In the genomic region with DNA sequence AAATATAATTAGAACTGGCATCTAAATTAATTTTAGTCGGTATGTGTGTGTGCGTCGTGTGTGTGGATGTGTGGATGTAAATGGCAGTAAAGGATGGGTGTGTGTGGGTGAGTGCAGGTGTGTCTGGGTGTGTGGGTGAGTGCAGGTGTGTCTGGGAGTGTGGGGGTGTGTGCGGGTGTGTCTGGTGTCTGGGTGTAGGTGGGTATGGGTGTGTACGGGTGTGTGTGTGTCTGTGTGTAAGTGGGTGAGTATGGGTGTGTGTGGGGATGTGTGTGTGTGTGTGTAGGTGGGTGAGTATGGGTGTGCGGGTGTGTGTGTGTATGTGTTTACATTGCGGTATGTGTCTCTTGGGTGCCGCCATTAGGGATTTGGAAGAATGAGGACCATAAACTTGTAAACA, we compare ENCODE assay signal across 21 cellular contexts. TPM values are rescaled to one million over a fixed set of nuclear protein-coding genes. Genes with fewer than 3 reads are reported as not detected.
"Had no signal": no experiment of that assay in that cellular context is flagged by ENCODE, and none has a peak within 500 bp of the region (broad histone marks: within the 10 kb centered on the region; RNA-seq: fewer than 3 reads in every experiment).

No MANE protein-coding gene starts in this region.

RNA-seq across cellular contexts. Expression of a gene that starts 55.0 kb away (rescaled TPM):
- total RNA-seq: naive thymus-derived CD8-positive, alpha-beta T cell; natural killer cell treated with Interleukin-12 subunit alpha and Interleukin-12 subunit beta and Interleukin-15 and Interleukin-18, amount 100 ng/mL, for 72 hours; neural crest cell; omental fat pad; osteocyte; pancreas; posterior vena cava; prostate gland; pulmonary artery endothelial cell; right atrium auricular region; sciatic nerve; smooth muscle cell; spleen; stomach; subcutaneous adipose tissue; temporal lobe; thoracic aorta; thyroid gland; tibial nerve; ureter; uterus had no signal
- polyA plus RNA-seq: naive thymus-derived CD8-positive, alpha-beta T cell; smooth muscle cell; spleen; stomach had no signal
